Comparison of ENCODE assay signal across 8 cellular contexts in genomic region chr11:74019860-74020259, GRCh38. TPM values are rescaled to one million over a fixed set of nuclear protein-coding genes. Genes with fewer than 3 reads are reported as not detected.
DNase-seq lines count a peak whose midpoint lies in the region; ATAC-seq and TF ChIP-seq lines count a peak whose summit lies in the region.

No MANE protein-coding gene starts in this region.

- peak overlapping the region; percentile 87 for H3K27ac ChIP-seq in lower lobe of right lung

- intact Hi-C loops in lower lobe of right lung (cut with DNase I): no loop called here

- ATAC-seq in HG02870 (IDR thresholded peaks at IDR 0.05; ENCODE audit: unreplicated experiment): peak; percentile 22
- no peak for ATAC-seq in lower lobe of right lung
- ATAC-seq in GM18519 (IDR thresholded peaks at IDR 0.05; ENCODE audit: low FRiP score, unreplicated experiment): no peak
- no peak for ATAC-seq in HG02885 (IDR thresholded peaks at IDR 0.05; ENCODE audit: poor library complexity, unreplicated experiment)

- H3K36me3 ChIP-seq in lower lobe of right lung: peaks cover 6% of the 10 kb centered on the region

- no peak overlapping the region for H3K4me3 ChIP-seq in lower lobe of right lung

- no peak for TF ChIP-seq CTCF in lower lobe of right lung (IDR thresholded peaks at IDR 0.05)

- H3K27me3 ChIP-seq in lower lobe of right lung (ENCODE audit: low read depth): no peaks in the 10 kb centered on the region

- DNase-seq in activated T-cell treated with anti-CD3 and anti-CD28 coated beads for 48 hours (ENCODE audit: low read depth) (peak; percentile 67), lower lobe of right lung (no peak), NCI-H446 (lab: John Stamatoyannopoulos, UW) (no peak), GF-D8 (lab: John Stamatoyannopoulos, UW) (no peak)
- peak; percentile 64 to 85 for DNase-seq in stimulated activated CD8-positive, alpha-beta memory T cell treated with anti-CD3 and anti-CD28 coated beads, Interleukin-7, amount 100 ng/mL, for 48 hours (ENCODE audit: extremely low read depth in 1 of 2, low read depth in 1 of 2)

- H3K9me3 ChIP-seq in lower lobe of right lung: no peaks in the 10 kb centered on the region

- peaks cover 54% of the 10 kb centered on the region for H3K4me1 ChIP-seq in lower lobe of right lung

RNA-seq across cellular contexts. Expression of gene UCP3, which starts 11.0 kb away (rescaled TPM):
- total RNA-seq in lower lobe of right lung: 3.1 TPM

RNA-seq across cellular contexts. Expression of gene UCP2, which starts 37.2 kb away (rescaled TPM):
- total RNA-seq in lower lobe of right lung: 83.5 TPM

Comparison
In these comparisons a context has a peak if more than half of its experiments do, and no peak if none do; other contexts are left out.
1. DNase-seq: peak in activated T-cell treated with anti-CD3 and anti-CD28 coated beads for 48 hours (single experiment) and stimulated activated CD8-positive, alpha-beta memory T cell treated with anti-CD3 and anti-CD28 coated beads, Interleukin-7, amount 100 ng/mL, for 48 hours (2 of 2); none in lower lobe of right lung (single experiment), NCI-H446 (0 of 2) and GF-D8 (single experiment).